In the genomic region with DNA sequence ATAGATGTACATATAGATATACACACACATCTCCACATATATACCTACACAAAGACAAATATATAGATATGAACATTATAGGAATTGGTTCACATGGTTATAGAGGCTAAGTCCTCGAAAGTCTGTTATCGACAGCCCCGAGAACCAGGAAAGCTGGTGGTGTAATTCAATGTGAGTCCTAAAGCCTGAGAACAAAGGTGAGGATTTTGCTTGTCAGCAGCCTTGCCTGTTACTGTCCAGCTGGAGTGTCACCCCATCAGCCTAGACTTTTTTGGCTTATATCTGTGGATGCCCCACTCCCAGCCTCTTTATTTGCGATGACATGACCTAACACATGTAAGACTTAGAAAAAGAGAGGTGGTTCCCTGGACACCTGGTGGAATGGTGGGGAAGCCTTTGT, we compare ENCODE assay signal across 12 cellular contexts.
A peak's percentile ranks its signal among the peaks of the same experiment; 100 is the strongest.
DNase-seq lines count a peak whose midpoint lies in the region; ATAC-seq, FAIRE-seq and TF ChIP-seq lines count a peak whose summit lies in the region.
"Had no signal": no experiment of that assay in that cellular context is flagged by ENCODE, and none has a peak within 500 bp of the region (broad histone marks: within the 10 kb centered on the region; RNA-seq: fewer than 3 reads in every experiment).

No MANE protein-coding gene starts in this region.

- no peaks in the 10 kb centered on the region for H3K9me3 Mint-ChIP-seq in activated naive CD8-positive, alpha-beta T cell treated with anti-CD3 and anti-CD28 coated beads for 36 hours
- no peaks in the 10 kb centered on the region for H3K9me3 Mint-ChIP-seq in neural progenitor cell

- H3F3A ChIP-seq in neural progenitor cell (ENCODE audit: low read depth): no peaks in the 10 kb centered on the region

- ATAC-seq in HepG2 (no peak; the same call in none of the 3 replicates), HG03060 (IDR thresholded peaks at IDR 0.05; ENCODE audit: low read depth, unreplicated experiment) (peak; percentile 6), upper lobe of right lung (no peak)
- ATAC-seq: left cardiac atrium had no signal

- no peak overlapping the region for H3K4me3 Mint-ChIP-seq in activated naive CD8-positive, alpha-beta T cell treated with anti-CD3 and anti-CD28 coated beads for 36 hours
- H3K4me3 Mint-ChIP-seq in neural progenitor cell: no peak overlapping the region

- DNase-seq in HepG2 (ENCODE audit: low spot score): no peak
- DNase-seq in activated naive CD8-positive, alpha-beta T cell treated with anti-CD3 and anti-CD28 coated beads for 36 hours: no peak
- DNase-seq in upper lobe of right lung: no peak
- DNase-seq in neural progenitor cell (ENCODE audit: low spot score): no peak
- no peak for DNase-seq in GM03348 (ENCODE audit: low spot score)
- DNase-seq in NCI-H510A (lab: John Stamatoyannopoulos, UW): no peak
- DNase-seq: aorta, left cardiac atrium, retina had no signal

- FAIRE-seq in HepG2 (lab: Jason Lieb, UNC): no peak

- H3K27ac ChIP-seq in liver (ENCODE audit: low read depth in 1 of 2, low read length in 2 of 2) (peak overlapping the region; percentile 90 to 91), HepG2 (ENCODE audit: extremely low read length, insufficient read depth, low read length) (no peak overlapping the region), upper lobe of right lung (no peak overlapping the region), neural progenitor cell (no peak overlapping the region)
- H3K27ac ChIP-seq: KMS-11 had no signal

- H3K9me3 ChIP-seq in liver (ENCODE audit: control insufficient read depth in 4 of 4, low read length in 3 of 4): no peaks in the 10 kb centered on the region
- H3K9me3 ChIP-seq in HepG2 (ENCODE audit: low read length): no peaks in the 10 kb centered on the region
- H3K9me3 ChIP-seq in upper lobe of right lung: no peaks in the 10 kb centered on the region
- H3K9me3 ChIP-seq in neural progenitor cell (ENCODE audit: low read depth): no peaks in the 10 kb centered on the region

- H2AFZ ChIP-seq in HepG2 (ENCODE audit: low read length) (no peak overlapping the region), neural progenitor cell (replicated peaks) (no peak overlapping the region)

- peaks cover 3% of the 10 kb centered on the region for H3K27me3 Mint-ChIP-seq in activated naive CD8-positive, alpha-beta T cell treated with anti-CD3 and anti-CD28 coated beads for 36 hours
- H3K27me3 Mint-ChIP-seq in neural progenitor cell (ENCODE audit: insufficient read depth, low read depth): no peaks in the 10 kb centered on the region

- TF ChIP-seq EP300 in HepG2 (IDR thresholded peaks at IDR 0.05; ENCODE audit: low read depth in 2 of 2, low read length in 2 of 2) (no peak), HepG2 (CRISPR knock-in tag; IDR thresholded peaks at IDR 0.05; ENCODE audit: borderline replicate concordance) (no peak)

- intact Hi-C loops in HepG2 (cut with micrococcal nuclease; ENCODE audit: unreplicated experiment): loop anchor here (10.0 kb wide), 1 partner anchor 192 kb away; no protein-coding TSS in a partner anchor
- intact Hi-C loops in upper lobe of right lung (cut with DNase I): no loop called here

- peaks cover 3 to 46% (median 21%) of the 10 kb centered on the region in 4 donors for H3K4me1 ChIP-seq in liver (ENCODE audit: control insufficient read depth in 4 of 4, insufficient read depth in 4 of 4, low read length in 3 of 4)
- H3K4me1 ChIP-seq in HepG2 (ENCODE audit: insufficient read depth, low read length): peaks cover 18% of the 10 kb centered on the region
- no peaks in the 10 kb centered on the region for H3K4me1 ChIP-seq in upper lobe of right lung
- no peaks in the 10 kb centered on the region for H3K4me1 ChIP-seq in neural progenitor cell

- TF ChIP-seq POLR2A in HepG2 (IDR thresholded peaks at IDR 0.05; ENCODE audit: insufficient read depth in 1 of 2, low read depth in 2 of 2, low read length in 2 of 2): no peak

- H3K36me3 Mint-ChIP-seq in activated naive CD8-positive, alpha-beta T cell treated with anti-CD3 and anti-CD28 coated beads for 36 hours: no peaks in the 10 kb centered on the region
- H3K36me3 Mint-ChIP-seq in neural progenitor cell: no peaks in the 10 kb centered on the region

- H3K9ac ChIP-seq in liver (ENCODE audit: low read depth in 1 of 2, low read length in 2 of 2): peak overlapping the region; percentile 86 to 96
- H3K9ac ChIP-seq in HepG2 (ENCODE audit: insufficient read depth, low read depth, low read length): no peak overlapping the region
- H3K9ac ChIP-seq in neural progenitor cell: no peak overlapping the region
- H3K9ac ChIP-seq: KMS-11 had no signal

- peak overlapping the region; percentile 30 for H3K27ac Mint-ChIP-seq in activated naive CD8-positive, alpha-beta T cell treated with anti-CD3 and anti-CD28 coated beads for 36 hours
- H3K27ac Mint-ChIP-seq in neural progenitor cell: no peak overlapping the region

- BruUV-seq in HepG2 (replicated peaks; lab: Mats Ljungman, UMichigan): no TSS peak

- WGBS in liver: 36% methylated on average over 4 of the region's 4 CpGs
- WGBS in HepG2 (ENCODE audit: low lambda C conversion rate): 98% methylated on average over 4 of the region's 4 CpGs

- H3K4me2 ChIP-seq in HepG2 (ENCODE audit: low read depth, low read length) (no peak overlapping the region), neural progenitor cell (no peak overlapping the region)

- TF ChIP-seq CTCF in liver (IDR thresholded peaks at IDR 0.05; ENCODE audit: low read depth, low read length, missing input control) (no peak), HepG2 (CRISPR knock-in tag; IDR thresholded peaks at IDR 0.05) (no peak), upper lobe of right lung (IDR thresholded peaks at IDR 0.05) (no peak), neural progenitor cell (IDR thresholded peaks at IDR 0.05) (no peak)

- no peaks in the 10 kb centered on the region for H3K36me3 ChIP-seq in liver (ENCODE audit: control insufficient read depth in 4 of 4, insufficient read depth in 3 of 4, low read depth in 1 of 4, low read length in 3 of 4)
- peaks cover 0 to 4% of the 10 kb centered on the region in 2 experiments; a peak in 1 of 5 replicates for H3K36me3 ChIP-seq in HepG2 (replicated peaks in 1 of 2; ENCODE audit: control insufficient read depth in 1 of 2, insufficient read depth in 2 of 2, low read length in 2 of 2)
- no peaks in the 10 kb centered on the region for H3K36me3 ChIP-seq in upper lobe of right lung
- no peaks in the 10 kb centered on the region for H3K36me3 ChIP-seq in neural progenitor cell

- TF ChIP-seq RAD21 in liver (IDR thresholded peaks at IDR 0.05) (peak in 1 of 2 donors; percentile 17), HepG2 (CRISPR knock-in tag; IDR thresholded peaks at IDR 0.05) (no peak)

- H4K20me1 ChIP-seq in HepG2 (ENCODE audit: insufficient read depth, low read length) (no peaks in the 10 kb centered on the region), neural progenitor cell (ENCODE audit: low read depth) (no peaks in the 10 kb centered on the region)

- POLR2A ChIA-PET in HepG2 (lab: Yijun Ruan, JAX): no interaction called here

- CTCF ChIA-PET in HepG2 (lab: Yijun Ruan, JAX; ENCODE audit: low intra/inter-chr PET ratio, low total read pairs): no interaction called here

- no peaks in the 10 kb centered on the region for H3K27me3 ChIP-seq in liver (ENCODE audit: control insufficient read depth in 4 of 4, insufficient read depth in 4 of 4, low read length in 3 of 4)
- no peaks in the 10 kb centered on the region for H3K27me3 ChIP-seq in HepG2 (ENCODE audit: control insufficient read depth in 1 of 2, insufficient read depth in 2 of 2, low read length in 2 of 2)
- H3K27me3 ChIP-seq in upper lobe of right lung: no peaks in the 10 kb centered on the region
- no peaks in the 10 kb centered on the region for H3K27me3 ChIP-seq in neural progenitor cell

- in situ Hi-C loops in HepG2 (cut with HindIII; ENCODE audit: extremely low pct_ligation_motif_present, low pct_unique_long_range_greater_than_20kb): loop anchor here (10.0 kb wide), 1 partner anchor 462 kb away; no protein-coding TSS in a partner anchor

- H3K4me1 Mint-ChIP-seq in activated naive CD8-positive, alpha-beta T cell treated with anti-CD3 and anti-CD28 coated beads for 36 hours: peaks cover 18% of the 10 kb centered on the region
- H3K4me1 Mint-ChIP-seq in neural progenitor cell: peaks cover 2% of the 10 kb centered on the region

- H3K79me2 ChIP-seq in HepG2 (ENCODE audit: insufficient read depth, low read length) (no peaks in the 10 kb centered on the region), neural progenitor cell (ENCODE audit: low read depth) (no peaks in the 10 kb centered on the region)

- H3K4me3 ChIP-seq in liver (ENCODE audit: low read depth in 1 of 3, low read length in 3 of 3): peak overlapping the region; percentile 61 to 76 (median 73)
- H3K4me3 ChIP-seq in HepG2 (replicated peaks in 1 of 3; ENCODE audit: insufficient read depth in 1 of 3, low read depth in 2 of 3, low read length in 3 of 3): no peak overlapping the region
- peak overlapping the region; percentile 28 for H3K4me3 ChIP-seq in upper lobe of right lung
- no peak overlapping the region for H3K4me3 ChIP-seq in neural progenitor cell

TF ChIP-seq in HepG2, 621 proteins besides CTCF, POLR2A, EP300 and RAD21:
- TF ChIP-seq REPIN1 (CRISPR knock-in tag; IDR thresholded peaks at IDR 0.05; ENCODE audit: borderline replicate concordance, low read depth) (no peak), ZKSCAN8 (CRISPR knock-in tag; IDR thresholded peaks at IDR 0.05; ENCODE audit: borderline replicate concordance) (no peak), NFATC3 (CRISPR knock-in tag; IDR thresholded peaks at IDR 0.05) (no peak), ZNF709 (CRISPR knock-in tag; IDR thresholded peaks at IDR 0.05) (no peak), NFRKB (IDR thresholded peaks at IDR 0.05) (no peak), BCL6 (CRISPR knock-in tag; IDR thresholded peaks at IDR 0.05) (no peak), ZNF354B (CRISPR knock-in tag; IDR thresholded peaks at IDR 0.05) (no peak), ZNF607 (CRISPR knock-in tag; IDR thresholded peaks at IDR 0.05; ENCODE audit: borderline replicate concordance) (no peak), ASH2L (IDR thresholded peaks at IDR 0.05; ENCODE audit: insufficient read length, low read depth, low read length) (no peak)
- TF ChIP-seq, protein P1, sequence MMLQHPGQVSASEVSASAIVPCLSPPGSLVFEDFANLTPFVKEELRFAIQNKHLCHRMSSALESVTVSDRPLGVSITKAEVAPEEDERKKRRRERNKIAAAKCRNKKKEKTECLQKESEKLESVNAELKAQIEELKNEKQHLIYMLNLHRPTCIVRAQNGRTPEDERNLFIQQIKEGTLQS (CRISPR knock-in tag; IDR thresholded peaks at IDR 0.05): no peak
TF ChIP-seq in HepG2: peak in this region for 0.

Comparison
In these comparisons a context has a peak if more than half of its experiments do, and no peak if none do; other contexts are left out.
1. H3K27ac ChIP-seq: peak in liver (2 of 2); none in HepG2 (single experiment), upper lobe of right lung (single experiment) and neural progenitor cell (single experiment).
2. H3K4me3 ChIP-seq: peak in liver (3 of 3) and upper lobe of right lung (single experiment); none in HepG2 (0 of 3) and neural progenitor cell (single experiment).
3. H3K9ac ChIP-seq: peak in liver (2 of 2); none in HepG2 (single experiment) and neural progenitor cell (single experiment).